Comparison of ENCODE assay signal across 2 cellular contexts in genomic region chr17:42769964-42770363, GRCh38. TPM values are rescaled to one million over a fixed set of nuclear protein-coding genes. Genes with fewer than 3 reads are reported as not detected.
"Had no signal": no experiment of that assay in that cellular context is flagged by ENCODE, and none has a peak within 500 bp of the region (broad histone marks: within the 10 kb centered on the region; RNA-seq: fewer than 3 reads in every experiment).

No MANE protein-coding gene starts in this region.

RNA-seq across cellular contexts. Expression of gene RAMP2, which starts 8.9 kb away (rescaled TPM):
- total RNA-seq: GM12878 had no signal

RNA-seq across cellular contexts. Expression of gene WNK4, which starts 10.4 kb away (rescaled TPM):
- total RNA-seq: G401 had no signal
